ENCODE assay signal across 15 cellular contexts in genomic region chr2:210727549-210727948, GRCh38.
A peak's percentile ranks its signal among the peaks of the same experiment; 100 is the strongest.
DNase-seq lines count a peak whose midpoint lies in the region; ATAC-seq, FAIRE-seq and TF ChIP-seq lines count a peak whose summit lies in the region.
"Had no signal": no experiment of that assay in that cellular context is flagged by ENCODE, and none has a peak within 500 bp of the region (broad histone marks: within the 10 kb centered on the region; RNA-seq: fewer than 3 reads in every experiment).

No MANE protein-coding gene starts in this region.

- POLR2A ChIA-PET in MCF 10A (lab: Yijun Ruan, JAX): no interaction called here

- intact Hi-C loops in MCF 10A (cut with micrococcal nuclease): no loop called here

- CTCF ChIA-PET in MCF 10A (lab: Yijun Ruan, JAX): no interaction called here

- no peaks in the 10 kb centered on the region for H3K9me3 Mint-ChIP-seq in MCF 10A (ENCODE audit: unreplicated experiment)

- no peaks in the 10 kb centered on the region for H3K4me1 Mint-ChIP-seq in MCF 10A (ENCODE audit: insufficient read depth, unreplicated experiment)
- H3K4me1 Mint-ChIP-seq: CD4-positive, CD25-positive, alpha-beta regulatory T cell had no signal

- H3K27ac Mint-ChIP-seq in MCF 10A (ENCODE audit: low read depth, unreplicated experiment): no peak overlapping the region

- ATAC-seq in GM19452 (IDR thresholded peaks at IDR 0.05; ENCODE audit: unreplicated experiment): peak; percentile 44
- peak; percentile 77 for ATAC-seq in HG02981 (IDR thresholded peaks at IDR 0.05; ENCODE audit: unreplicated experiment)
- ATAC-seq in GM21360 (IDR thresholded peaks at IDR 0.05; ENCODE audit: unreplicated experiment): no peak
- ATAC-seq: HCT116 had no signal

- peaks cover 73% of the 10 kb centered on the region for H3K27me3 Mint-ChIP-seq in MCF 10A (ENCODE audit: insufficient read depth, unreplicated experiment)
- H3K27me3 Mint-ChIP-seq: CD4-positive, CD25-positive, alpha-beta regulatory T cell had no signal

- BruUV-seq in MCF 10A (replicated peaks; lab: Mats Ljungman, UMichigan): no TSS peak

- no peaks in the 10 kb centered on the region for H3K36me3 Mint-ChIP-seq in MCF 10A (ENCODE audit: insufficient read depth, unreplicated experiment)
- H3K36me3 Mint-ChIP-seq: CD4-positive, CD25-positive, alpha-beta regulatory T cell had no signal

- no peak for TF ChIP-seq CTCF in MCF 10A (IDR thresholded peaks at IDR 0.05; ENCODE audit: unreplicated experiment)

- FAIRE-seq in urothelium cell line (lab: Jason Lieb, UNC): no peak

- DNase-seq in HT1080 (ENCODE audit: low read depth) (peak; percentile 24), DMS79 treated with DMSO at 0.1 percent for 48 hours (lab: John Stamatoyannopoulos, UW) (no peak), MCF 10A (ENCODE audit: unreplicated experiment) (no peak), urothelium cell line (ENCODE audit: low spot score) (no peak)
- DNase-seq: Caco-2; CD4-positive, CD25-positive, alpha-beta regulatory T cell; NCI-H1436; NCI-H2029; NCI-H2171; NCI-H446; NCI-H69 had no signal

- no peak overlapping the region for H3K4me3 Mint-ChIP-seq in MCF 10A (ENCODE audit: unreplicated experiment)
- H3K4me3 Mint-ChIP-seq: CD4-positive, CD25-positive, alpha-beta regulatory T cell had no signal
